23 cellular contexts compared by ENCODE assay signal in the genomic region with DNA sequence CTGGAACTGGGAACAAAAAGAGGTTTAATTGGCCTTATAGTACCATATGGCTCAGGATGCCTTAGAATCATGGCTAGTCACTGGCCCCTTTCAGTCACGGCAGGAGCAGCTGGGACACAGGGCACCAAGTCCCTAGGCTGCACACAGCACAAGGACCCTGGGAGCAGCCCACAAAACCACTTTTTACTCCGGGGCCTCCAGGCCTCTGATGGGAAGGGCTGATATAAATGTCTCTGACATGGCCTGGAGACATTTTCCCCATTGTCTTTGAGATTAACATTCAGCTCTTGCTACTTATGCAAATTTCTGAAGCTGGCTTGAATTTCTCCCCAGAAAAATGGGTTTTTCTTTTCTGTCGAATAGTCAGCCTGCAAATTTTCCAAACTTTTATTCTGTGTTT.
"Had no signal": no experiment of that assay in that cellular context is flagged by ENCODE, and none has a peak within 500 bp of the region (broad histone marks: within the 10 kb centered on the region; RNA-seq: fewer than 3 reads in every experiment).

No MANE protein-coding gene starts in this region.

- ATAC-seq: HepG2, Panc1, PC-3, SK-N-SH treated with all-trans-retinoic acid at 6 μM for 48 hours had no signal

- H3K9me3 ChIP-seq: MG63, SJCRH30 had no signal

- H3K4me3 ChIP-seq: MG63, SJCRH30 had no signal

- H3K4me1 ChIP-seq: SJCRH30 had no signal

- H3K27ac ChIP-seq: RWPE1, SJCRH30 had no signal

- DNase-seq: IMR-90, Karpas-422, KG1, MG63, NCI-H1092, NCI-H1105 treated with DMSO at 0.1 percent for 48 hours, NCI-H1417 treated with DMSO at 0.1 percent for 48 hours, NCI-H146, NCI-H1694 treated with DMSO at 0.1 percent for 48 hours, NCI-H1930, NCI-H2081, NCI-H2107, NCI-H2227 treated with DMSO at 0.1 percent for 48 hours, NCI-H524, NCI-H526 treated with DMSO at 0.1 percent for 48 hours, NCI-H774, PC-3, SHP77 treated with DMSO at 0.1 percent for 48 hours, SJCRH30 had no signal

- H3K27me3 ChIP-seq: MG63, SJCRH30 had no signal

- H3K36me3 ChIP-seq: MG63, SJCRH30 had no signal
